20 cellular contexts compared by ENCODE assay signal in the genomic region with DNA sequence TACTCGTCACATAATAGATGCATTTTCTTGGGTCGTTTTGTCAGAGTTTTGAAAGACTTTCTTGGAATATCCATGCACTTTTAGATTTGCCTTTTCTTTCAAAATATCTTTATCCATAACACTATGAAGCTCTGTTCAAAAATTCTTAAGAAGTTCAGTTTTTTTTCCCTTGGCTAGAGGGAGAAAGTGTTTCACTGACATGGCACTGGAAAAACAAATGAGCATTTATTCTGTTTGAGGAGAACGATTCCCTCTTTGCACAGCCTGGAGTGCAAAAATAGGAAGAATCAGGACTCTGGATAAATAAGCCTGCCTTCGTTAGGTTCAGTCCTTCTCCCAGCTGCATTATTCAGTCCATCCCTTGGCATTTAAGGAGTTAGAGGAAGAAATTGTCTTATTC.
"Had no signal": no experiment of that assay in that cellular context is flagged by ENCODE, and none has a peak within 500 bp of the region (broad histone marks: within the 10 kb centered on the region; RNA-seq: fewer than 3 reads in every experiment).

No MANE protein-coding gene starts in this region.

- H3K4me1 ChIP-seq: SJSA1 had no signal

- H3K36me3 ChIP-seq: SJSA1 had no signal

- H3K4me3 ChIP-seq: SJSA1 had no signal

- H3K27me3 ChIP-seq: SJSA1 had no signal

- DNase-seq: KBM-7, MV-4-11, NCI-H1048, NCI-H1105, NCI-H1417, NCI-H1436 treated with DMSO at 0.1 percent for 48 hours, NCI-H1694, NCI-H187 treated with DMSO at 0.1 percent for 48 hours, NCI-H2029 treated with DMSO at 0.1 percent for 48 hours, NCI-H2227 treated with DMSO at 0.1 percent for 48 hours, NCI-H510A, NCI-H524 treated with DMSO at 0.1 percent for 48 hours, NCI-H69, NCI-H774, Right ventricle myocardium superior, RPMI8226, SIG-M5 had no signal

- H3K27ac ChIP-seq: HL-60, SJSA1 had no signal

- H3K9me3 ChIP-seq: SJSA1 had no signal

- ATAC-seq: SK-N-SH treated with all-trans-retinoic acid at 6 μM for 48 hours had no signal
